Comparison of ENCODE assay signal across 25 cellular contexts in genomic region chr18:56903686-56904085, GRCh38.
"Had no signal": no experiment of that assay in that cellular context is flagged by ENCODE, and none has a peak within 500 bp of the region (broad histone marks: within the 10 kb centered on the region; RNA-seq: fewer than 3 reads in every experiment).

No MANE protein-coding gene starts in this region.

- H3K4me3 Mint-ChIP-seq: IgD-negative memory B cell, T-cell had no signal

- H3K9me3 ChIP-seq: SK-N-SH had no signal

- H3K27ac ChIP-seq: KMS-11, RWPE1 had no signal

- ATAC-seq: K562, Panc1, PC-3, T-cell had no signal

- H3K9me3 Mint-ChIP-seq: IgD-negative memory B cell, T-cell had no signal

- H3K27ac Mint-ChIP-seq: IgD-negative memory B cell, T-cell had no signal

- H3K4me2 ChIP-seq: KMS-11, SK-N-SH had no signal

- H3K4me3 ChIP-seq: K562 had no signal

- H3K27me3 Mint-ChIP-seq: IgD-negative memory B cell, T-cell had no signal

- DNase-seq: Kasumi-1, MM.1S, NCI-H1092 treated with DMSO at 0.1 percent for 48 hours, NCI-H1436, NCI-H187, NCI-H2029, NCI-H2081 treated with DMSO at 0.1 percent for 48 hours, NCI-H2171, NCI-H226, NCI-H446, NCI-H510A, NCI-H524 treated with DMSO at 0.1 percent for 48 hours, NCI-H69, NCI-H774, PC-3, SHP77, SK-N-SH, SW 1271, T-cell had no signal

- H3K9ac ChIP-seq: KMS-11, SK-N-SH had no signal

- FAIRE-seq: HTR-8/SVneo, K562 had no signal
